Comparison of ENCODE assay signal across 22 cellular contexts in the genomic region with DNA sequence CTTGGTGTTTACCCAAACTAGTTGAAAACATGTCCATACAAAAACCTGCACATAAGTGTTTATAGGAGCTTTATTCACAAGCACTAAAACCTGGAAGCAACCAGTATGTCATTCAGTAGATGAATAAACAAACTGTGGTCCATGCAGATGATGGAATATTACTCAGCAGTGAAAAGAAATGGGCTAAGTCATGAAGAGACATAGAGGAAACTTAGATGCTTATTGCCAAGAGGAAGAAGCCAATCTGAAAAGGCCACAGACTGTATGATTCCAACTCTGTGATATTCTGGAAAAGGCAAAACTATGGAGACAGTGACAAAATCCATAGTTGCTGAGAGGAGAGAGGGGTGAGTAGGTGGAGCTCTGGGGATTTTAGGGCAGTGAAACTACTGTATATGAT.
"Had no signal": no experiment of that assay in that cellular context is flagged by ENCODE, and none has a peak within 500 bp of the region (broad histone marks: within the 10 kb centered on the region; RNA-seq: fewer than 3 reads in every experiment).

No MANE protein-coding gene starts in this region.

- DNase-seq: immature natural killer cell; kidney; left lung; lower lobe of right lung; mammary epithelial cell; mesenchymal stem cell; naive thymus-derived CD8-positive, alpha-beta T cell; stimulated activated CD4-positive, alpha-beta T cell treated with anti-CD3 and anti-CD28 coated beads, Interleukin-1b, Interleukin-23, amount 100 ng/mL, for 48 hours; stimulated activated CD4-positive, alpha-beta T cell treated with anti-CD3 and anti-CD28 coated beads, Interleukin-2, amount 100 ng/mL, for 48 hours; stimulated activated CD4-positive, alpha-beta T cell treated with anti-CD3 and anti-CD28 coated beads, Interleukin-4, amount 100 ng/mL, for 4 hours; stimulated activated CD8-positive, alpha-beta memory T cell treated with anti-CD3 and anti-CD28 coated beads, Interleukin-4, amount 100 ng/mL, for 48 hours; stimulated activated naive CD4-positive, alpha-beta T cell treated with Interleukin-2 at 50 U/mL for 16 hours; stimulated activated naive CD8-positive, alpha-beta T cell treated with anti-CD3 and anti-CD28 coated beads, Interleukin-15, amount 100 ng/mL, for 72 hours had no signal

- ATAC-seq: stimulated activated memory B cell treated with anti-CD40 and anti-IgM and Interleukin-4, amounts not matched to agents 10 μg/mL and 1 μg/mL and 100 μg/mL, for 72 hours; stimulated activated naive CD8-positive, alpha-beta T cell treated with anti-CD3 and anti-CD28 coated beads, Interleukin-15, amount 100 ng/mL, for 72 hours had no signal

- H3K4me1 Mint-ChIP-seq: stimulated activated memory B cell treated with anti-CD40 and anti-IgM and Interleukin-4, amounts not matched to agents 10 μg/mL and 1 μg/mL and 100 μg/mL, for 72 hours had no signal

- H3K27ac Mint-ChIP-seq: immature natural killer cell; progenitor cell of endocrine pancreas; stimulated activated memory B cell treated with anti-CD40 and anti-IgM and Interleukin-4, amounts not matched to agents 10 μg/mL and 1 μg/mL and 100 μg/mL, for 72 hours; stimulated activated naive CD8-positive, alpha-beta T cell treated with anti-CD3 and anti-CD28 coated beads, Interleukin-15, amount 100 ng/mL, for 72 hours had no signal

- H3K4me3 ChIP-seq: left lung, lower lobe of right lung, ovary, right lobe of liver, smooth muscle cell, tibial nerve, vagina had no signal

- H3K27me3 ChIP-seq: ovary, right atrium auricular region, right lobe of liver, upper lobe of left lung, vagina had no signal

- H3K27me3 Mint-ChIP-seq: progenitor cell of endocrine pancreas had no signal

- H3K27ac ChIP-seq: left lung, lower lobe of right lung, ovary, right atrium auricular region, tibial nerve, upper lobe of left lung, vagina had no signal

- H3K9me3 Mint-ChIP-seq: immature natural killer cell; naive thymus-derived CD8-positive, alpha-beta T cell; stimulated activated memory B cell treated with anti-CD40 and anti-IgM and Interleukin-4, amounts not matched to agents 10 μg/mL and 1 μg/mL and 100 μg/mL, for 72 hours; stimulated activated naive CD8-positive, alpha-beta T cell treated with anti-CD3 and anti-CD28 coated beads, Interleukin-15, amount 100 ng/mL, for 72 hours had no signal

- H3K4me3 Mint-ChIP-seq: immature natural killer cell; naive thymus-derived CD8-positive, alpha-beta T cell; stimulated activated memory B cell treated with anti-CD40 and anti-IgM and Interleukin-4, amounts not matched to agents 10 μg/mL and 1 μg/mL and 100 μg/mL, for 72 hours; stimulated activated naive CD8-positive, alpha-beta T cell treated with anti-CD3 and anti-CD28 coated beads, Interleukin-15, amount 100 ng/mL, for 72 hours had no signal

- H3K9me3 ChIP-seq: left lung, ovary, right atrium auricular region, right lobe of liver, upper lobe of left lung, vagina had no signal

- H3K36me3 ChIP-seq: left lung, lower lobe of right lung, ovary, right atrium auricular region, right lobe of liver, tibial nerve, upper lobe of left lung, vagina had no signal

- H3K36me3 Mint-ChIP-seq: naive thymus-derived CD8-positive, alpha-beta T cell; stimulated activated memory B cell treated with anti-CD40 and anti-IgM and Interleukin-4, amounts not matched to agents 10 μg/mL and 1 μg/mL and 100 μg/mL, for 72 hours had no signal
